In genomic region chr12:6328045-6328779, GRCh38 we compare ENCODE assay signal across 14 cellular contexts. TPM values are rescaled to one million over a fixed set of nuclear protein-coding genes. Genes with fewer than 3 reads are reported as not detected.
DNase-seq lines count a peak whose midpoint lies in the region; ATAC-seq and TF ChIP-seq lines count a peak whose summit lies in the region.
"Had no signal": no experiment of that assay in that cellular context is flagged by ENCODE, and none has a peak within 500 bp of the region (broad histone marks: within the 10 kb centered on the region; RNA-seq: fewer than 3 reads in every experiment).

No MANE protein-coding gene starts in this region.

- no peak overlapping the region for H3K4me3 Mint-ChIP-seq in MCF 10A (ENCODE audit: unreplicated experiment)
- no peak overlapping the region for H3K4me3 Mint-ChIP-seq in naive thymus-derived CD8-positive, alpha-beta T cell
- H3K4me3 Mint-ChIP-seq in activated T-cell treated with anti-CD3 and anti-CD28 coated beads, Interleukin-2, amount 50 U/mL, for 72 hours = no peak overlapping the region
- H3K4me3 Mint-ChIP-seq: effector memory CD8-positive, alpha-beta T cell; natural killer cell treated with Interleukin-12 subunit alpha and Interleukin-12 subunit beta and Interleukin-15 and Interleukin-18, amount 100 ng/mL, for 72 hours; stimulated activated memory B cell treated with anti-CD40 and anti-IgM and Interleukin-4, amounts not matched to agents 10 μg/mL and 1 μg/mL and 100 μg/mL, for 72 hours; T-helper 1 cell treated with Interleukin-12 subunit alpha and Interleukin-12 subunit beta and Interleukin-4 antibody, amounts not matched to agents 30 μg/mL and 1 μg/mL, for 36 hours had no signal

- no peak overlapping the region for H2AFZ ChIP-seq in PC-9

- DNase-seq in breast epithelium (ENCODE audit: low spot score in 2 of 2) (no peak), MCF 10A (ENCODE audit: unreplicated experiment) (no peak), PC-9 (no peak), suprapubic skin (ENCODE audit: low spot score in 2 of 2) (no peak), LoVo (ENCODE audit: low spot score) (no peak), GM03348 (ENCODE audit: low spot score) (no peak)
- peak in 1 of 10 donors; percentile 59 for DNase-seq in naive thymus-derived CD8-positive, alpha-beta T cell
- no peak for DNase-seq in activated T-cell treated with anti-CD3 and anti-CD28 coated beads, Interleukin-2, amount 50 U/mL, for 72 hours
- DNase-seq: central memory CD4-positive, alpha-beta T cell; effector memory CD8-positive, alpha-beta T cell; NCI-H1092 treated with DMSO at 0.1 percent for 48 hours had no signal

- TF ChIP-seq CTCF in breast epithelium (IDR thresholded peaks at IDR 0.05) (no peak), MCF 10A (IDR thresholded peaks at IDR 0.05; ENCODE audit: unreplicated experiment) (no peak), PC-9 (conservative IDR thresholded peaks at IDR 0.05) (no peak), suprapubic skin (IDR thresholded peaks at IDR 0.05) (no peak)

- no peak overlapping the region for H3K27ac Mint-ChIP-seq in MCF 10A (ENCODE audit: low read depth, unreplicated experiment)
- peak overlapping the region in 8 of 10 donors; percentile 15 to 84 (median 62) for H3K27ac Mint-ChIP-seq in naive thymus-derived CD8-positive, alpha-beta T cell
- no peak overlapping the region for H3K27ac Mint-ChIP-seq in activated T-cell treated with anti-CD3 and anti-CD28 coated beads, Interleukin-2, amount 50 U/mL, for 72 hours
- H3K27ac Mint-ChIP-seq: natural killer cell treated with Interleukin-12 subunit alpha and Interleukin-12 subunit beta and Interleukin-15 and Interleukin-18, amount 100 ng/mL, for 72 hours; stimulated activated memory B cell treated with anti-CD40 and anti-IgM and Interleukin-4, amounts not matched to agents 10 μg/mL and 1 μg/mL and 100 μg/mL, for 72 hours; T-helper 1 cell treated with Interleukin-12 subunit alpha and Interleukin-12 subunit beta and Interleukin-4 antibody, amounts not matched to agents 30 μg/mL and 1 μg/mL, for 36 hours had no signal

- TF ChIP-seq POLR2A in breast epithelium (IDR thresholded peaks at IDR 0.05) = no peak
- TF ChIP-seq POLR2A in suprapubic skin (IDR thresholded peaks at IDR 0.05) = no peak

- H3K4me2 ChIP-seq in PC-9 = no peak overlapping the region

- no peaks in the 10 kb centered on the region for H3K9me2 ChIP-seq in PC-9 (ENCODE audit: insufficient read depth)

- H3K27me3 Mint-ChIP-seq in MCF 10A (ENCODE audit: insufficient read depth, unreplicated experiment) = no peaks in the 10 kb centered on the region
- peaks cover 0 to 5% (median 0%) of the 10 kb centered on the region in 5 donors for H3K27me3 Mint-ChIP-seq in naive thymus-derived CD8-positive, alpha-beta T cell
- no peaks in the 10 kb centered on the region for H3K27me3 Mint-ChIP-seq in activated T-cell treated with anti-CD3 and anti-CD28 coated beads, Interleukin-2, amount 50 U/mL, for 72 hours (ENCODE audit: low read depth)
- H3K27me3 Mint-ChIP-seq: effector memory CD8-positive, alpha-beta T cell; natural killer cell treated with Interleukin-12 subunit alpha and Interleukin-12 subunit beta and Interleukin-15 and Interleukin-18, amount 100 ng/mL, for 72 hours had no signal

- WGBS in suprapubic skin = 84% methylated on average over 10 of the region's 10 CpGs

- no peak for ATAC-seq in naive thymus-derived CD8-positive, alpha-beta T cell
- ATAC-seq in activated T-cell treated with anti-CD3 and anti-CD28 coated beads, Interleukin-2, amount 50 U/mL, for 72 hours (replicated peaks in 1 of 2) = no peak
- ATAC-seq: effector memory CD8-positive, alpha-beta T cell; natural killer cell treated with Interleukin-12 subunit alpha and Interleukin-12 subunit beta and Interleukin-15 and Interleukin-18, amount 100 ng/mL, for 72 hours; stimulated activated memory B cell treated with anti-CD40 and anti-IgM and Interleukin-4, amounts not matched to agents 10 μg/mL and 1 μg/mL and 100 μg/mL, for 72 hours had no signal

- no TSS peak for BruUV-seq in MCF 10A (replicated peaks; lab: Mats Ljungman, UMichigan)
- TSS peak; percentile 16 for BruUV-seq in PC-9 (replicated peaks; lab: Mats Ljungman, UMichigan)

- H3K36me3 Mint-ChIP-seq in MCF 10A (ENCODE audit: insufficient read depth, unreplicated experiment) = peaks cover 83% of the 10 kb centered on the region
- peaks cover 0 to 59% (median 13%) of the 10 kb centered on the region in 3 donors for H3K36me3 Mint-ChIP-seq in naive thymus-derived CD8-positive, alpha-beta T cell
- H3K36me3 Mint-ChIP-seq in activated T-cell treated with anti-CD3 and anti-CD28 coated beads, Interleukin-2, amount 50 U/mL, for 72 hours (ENCODE audit: insufficient read depth in 2 of 2) = peaks cover 11 to 20% of the 10 kb centered on the region in 2 donors
- H3K36me3 Mint-ChIP-seq: stimulated activated memory B cell treated with anti-CD40 and anti-IgM and Interleukin-4, amounts not matched to agents 10 μg/mL and 1 μg/mL and 100 μg/mL, for 72 hours had no signal

- H3K4me1 Mint-ChIP-seq in MCF 10A (ENCODE audit: insufficient read depth, unreplicated experiment) = peaks cover 43% of the 10 kb centered on the region
- peaks cover 40 to 69% (median 59%) of the 10 kb centered on the region in 4 donors for H3K4me1 Mint-ChIP-seq in naive thymus-derived CD8-positive, alpha-beta T cell
- peaks cover 38% of the 10 kb centered on the region for H3K4me1 Mint-ChIP-seq in activated T-cell treated with anti-CD3 and anti-CD28 coated beads, Interleukin-2, amount 50 U/mL, for 72 hours (ENCODE audit: low read depth)

- POLR2A ChIA-PET in MCF 10A (lab: Yijun Ruan, JAX) = interaction anchor here (0.6 kb wide), 2 partner anchors 11 to 51 kb away, joined by 3 read pairs; no protein-coding TSS in a partner anchor
- POLR2A ChIA-PET in PC-9 (lab: Charles Lee; ENCODE audit: unreplicated experiment) = interaction anchor here (0.5 to 0.6 kb wide), 2 partner anchors 43 to 125 kb away, joined by 3 read pairs; no protein-coding TSS in a partner anchor
- POLR2A ChIA-PET in naive thymus-derived CD8-positive, alpha-beta T cell (lab: Charles Lee) = interaction anchor here (0.6 to 17.3 kb wide), 4 partner anchors 12 to 133 kb away, joined by 3 to 358 read pairs (median 6); no protein-coding TSS in a partner anchor

- H3K4me3 ChIP-seq in breast epithelium (peak overlapping the region in 1 of 3 donors; percentile 41), PC-9 (no peak overlapping the region), suprapubic skin (no peak overlapping the region)

- intact Hi-C loops in breast epithelium (cut with DNase I; ENCODE audit: low total_unique reads) = no loop called here
- intact Hi-C loops in MCF 10A (cut with micrococcal nuclease) = no loop called here
- intact Hi-C loops in PC-9 (cut with micrococcal nuclease; ENCODE audit: unreplicated experiment) = no loop called here

- H3K9me3 ChIP-seq in breast epithelium (no peaks in the 10 kb centered on the region), PC-9 (ENCODE audit: insufficient read depth, low read depth) (no peaks in the 10 kb centered on the region), suprapubic skin (no peaks in the 10 kb centered on the region)

- CTCF ChIA-PET in MCF 10A (lab: Yijun Ruan, JAX) (interaction anchor here (0.7 to 1.8 kb wide), 3 partner anchors 8 to 209 kb away, joined by 3 to 5 read pairs (median 3); no protein-coding TSS in a partner anchor), PC-9 (lab: Charles Lee) (no interaction called here)

- TF ChIP-seq EP300 in suprapubic skin (IDR thresholded peaks at IDR 0.05) = no peak

- peaks cover 28% of the 10 kb centered on the region for H3K79me2 ChIP-seq in PC-9 (ENCODE audit: low read depth)

- peaks cover 16% of the 10 kb centered on the region for H4K20me1 ChIP-seq in PC-9 (ENCODE audit: insufficient read depth)

- H3K27ac ChIP-seq in breast epithelium = peak overlapping the region; percentile 56 to 82
- no peak overlapping the region for H3K27ac ChIP-seq in PC-9
- peak overlapping the region; percentile 51 for H3K27ac ChIP-seq in suprapubic skin

- no peaks in the 10 kb centered on the region for H3K27me3 ChIP-seq in breast epithelium
- H3K27me3 ChIP-seq in PC-9 (ENCODE audit: insufficient read depth, low read depth) = no peaks in the 10 kb centered on the region
- H3K27me3 ChIP-seq in suprapubic skin = no peaks in the 10 kb centered on the region

- peaks cover 14% of the 10 kb centered on the region for H3K36me3 ChIP-seq in breast epithelium
- H3K36me3 ChIP-seq in PC-9 (ENCODE audit: low read depth) = peaks cover 41% of the 10 kb centered on the region
- peaks cover 52% of the 10 kb centered on the region for H3K36me3 ChIP-seq in suprapubic skin

- peaks cover 71% of the 10 kb centered on the region for H3F3A ChIP-seq in PC-9 (ENCODE audit: insufficient read depth, low read depth)

- no peaks in the 10 kb centered on the region for H3K9me3 Mint-ChIP-seq in MCF 10A (ENCODE audit: unreplicated experiment)
- no peaks in the 10 kb centered on the region for H3K9me3 Mint-ChIP-seq in naive thymus-derived CD8-positive, alpha-beta T cell
- H3K9me3 Mint-ChIP-seq in activated T-cell treated with anti-CD3 and anti-CD28 coated beads, Interleukin-2, amount 50 U/mL, for 72 hours = no peaks in the 10 kb centered on the region
- H3K9me3 Mint-ChIP-seq: effector memory CD8-positive, alpha-beta T cell; natural killer cell treated with Interleukin-12 subunit alpha and Interleukin-12 subunit beta and Interleukin-15 and Interleukin-18, amount 100 ng/mL, for 72 hours; stimulated activated memory B cell treated with anti-CD40 and anti-IgM and Interleukin-4, amounts not matched to agents 10 μg/mL and 1 μg/mL and 100 μg/mL, for 72 hours; T-helper 1 cell treated with Interleukin-12 subunit alpha and Interleukin-12 subunit beta and Interleukin-4 antibody, amounts not matched to agents 30 μg/mL and 1 μg/mL, for 36 hours had no signal

- H3K4me1 ChIP-seq in breast epithelium (peaks cover 8 to 10% of the 10 kb centered on the region in 2 donors), PC-9 (replicated peaks; ENCODE audit: insufficient read depth) (peaks cover 34% of the 10 kb centered on the region), suprapubic skin (peaks cover 63% of the 10 kb centered on the region)

RNA-seq across cellular contexts. Expression of gene TNFRSF1A, which starts 13.7 kb away (rescaled TPM):
- total RNA-seq in breast epithelium (100 to 1,000 TPM; 232 to 256 (median 238) TPM), MCF 10A (2022) (103 and 110 TPM in 2 replicates), PC-9 (2021) (144 and 165 TPM in 2 replicates), suprapubic skin (100 to 1,000 TPM; 276 to 352 (median 281) TPM)
- 10 to 100 TPM; 91.7 to 97.6 TPM for total RNA-seq in naive thymus-derived CD8-positive, alpha-beta T cell
- polyA plus RNA-seq in naive thymus-derived CD8-positive, alpha-beta T cell = 10 to 100 TPM; 19.5 to 43.7 (median 31.1) TPM
- 10 to 100 TPM; 48.4 to 52.1 TPM for total RNA-seq in activated T-cell treated with anti-CD3 and anti-CD28 coated beads, Interleukin-2, amount 50 U/mL, for 72 hours

RNA-seq across cellular contexts. Expression of gene PLEKHG6, which starts 17.7 kb away (rescaled TPM):
- total RNA-seq in breast epithelium (10 to 100 TPM; 11.9 to 43.6 (median 42.4) TPM), MCF 10A (2022) (not detected in 2 replicates), PC-9 (2021) (86.5 and 89.9 TPM in 2 replicates), suprapubic skin (10 to 100 TPM; 12.4 to 29.9 (median 27.8) TPM)
- total RNA-seq in naive thymus-derived CD8-positive, alpha-beta T cell = not detected
- under 1 TPM; 0.14 to 0.17 (median 0.15) TPM for polyA plus RNA-seq in naive thymus-derived CD8-positive, alpha-beta T cell
- total RNA-seq in activated T-cell treated with anti-CD3 and anti-CD28 coated beads, Interleukin-2, amount 50 U/mL, for 72 hours = not detected
- total RNA-seq: natural killer cell treated with Interleukin-12 subunit alpha and Interleukin-12 subunit beta and Interleukin-15 and Interleukin-18, amount 100 ng/mL, for 72 hours had no signal

RNA-seq across cellular contexts. Expression of gene SCNN1A, which starts 47.2 kb away (rescaled TPM):
- 100 to 1,000 TPM in 1 of 3 donors, 10 to 100 TPM in 1, 1 to 10 TPM in 1; 1.3 to 175 (median 93.7) TPM for total RNA-seq in breast epithelium
- total RNA-seq in MCF 10A (2022) = 136 and 139 TPM in 2 replicates
- total RNA-seq in PC-9 (2021) = 460 and 549 TPM in 2 replicates
- 1 to 10 TPM; 4.0 to 4.7 TPM for total RNA-seq in naive thymus-derived CD8-positive, alpha-beta T cell
- under 1 TPM; 0.06 to 0.65 (median 0.23) TPM for polyA plus RNA-seq in naive thymus-derived CD8-positive, alpha-beta T cell
- total RNA-seq in suprapubic skin = 100 to 1,000 TPM in 1 of 4 donors, 10 to 100 TPM in 3; 74.2 to 143 (median 93.7) TPM
- under 1 TPM; 0.29 to 0.67 TPM for total RNA-seq in activated T-cell treated with anti-CD3 and anti-CD28 coated beads, Interleukin-2, amount 50 U/mL, for 72 hours
- total RNA-seq: natural killer cell treated with Interleukin-12 subunit alpha and Interleukin-12 subunit beta and Interleukin-15 and Interleukin-18, amount 100 ng/mL, for 72 hours had no signal

RNA-seq across cellular contexts. Expression of gene LTBR, which starts 55.8 kb away (rescaled TPM):
- 100 to 1,000 TPM in 2 of 3 donors, 10 to 100 TPM in 1; 90.1 to 115 (median 108) TPM for total RNA-seq in breast epithelium
- 158 and 169 TPM in 2 replicates for total RNA-seq in MCF 10A (2022)
- 178 and 185 TPM in 2 replicates for total RNA-seq in PC-9 (2021)
- under 1 TPM; 0.91 to 0.93 TPM for total RNA-seq in naive thymus-derived CD8-positive, alpha-beta T cell
- polyA plus RNA-seq in naive thymus-derived CD8-positive, alpha-beta T cell = under 1 TPM in 1 of 3 donors, not detected in 2; 0.23 TPM
- 100 to 1,000 TPM; 157 to 297 (median 204) TPM for total RNA-seq in suprapubic skin
- 1 to 10 TPM; 1.3 to 1.9 TPM for total RNA-seq in activated T-cell treated with anti-CD3 and anti-CD28 coated beads, Interleukin-2, amount 50 U/mL, for 72 hours

Comparison
In these comparisons a context has a peak if more than half of its experiments do, and no peak if none do; other contexts are left out.
1. RNA of gene PLEKHG6, which starts 17.7 kb away (total RNA-seq): 86.5 to 89.9 TPM in PC-9, 11.9 to 43.6 TPM in breast epithelium and 12.4 to 29.9 TPM in suprapubic skin; not detected in MCF 10A, not detected in naive thymus-derived CD8-positive, alpha-beta T cell and not detected in activated T-cell treated with anti-CD3 and anti-CD28 coated beads, Interleukin-2, amount 50 U/mL, for 72 hours; every median in the first group is over 10 times any median in the second.
2. H3K27ac Mint-ChIP-seq: peak in naive thymus-derived CD8-positive, alpha-beta T cell (8 of 10); none in MCF 10A (single experiment) and activated T-cell treated with anti-CD3 and anti-CD28 coated beads, Interleukin-2, amount 50 U/mL, for 72 hours (single experiment).